In the genomic region with DNA sequence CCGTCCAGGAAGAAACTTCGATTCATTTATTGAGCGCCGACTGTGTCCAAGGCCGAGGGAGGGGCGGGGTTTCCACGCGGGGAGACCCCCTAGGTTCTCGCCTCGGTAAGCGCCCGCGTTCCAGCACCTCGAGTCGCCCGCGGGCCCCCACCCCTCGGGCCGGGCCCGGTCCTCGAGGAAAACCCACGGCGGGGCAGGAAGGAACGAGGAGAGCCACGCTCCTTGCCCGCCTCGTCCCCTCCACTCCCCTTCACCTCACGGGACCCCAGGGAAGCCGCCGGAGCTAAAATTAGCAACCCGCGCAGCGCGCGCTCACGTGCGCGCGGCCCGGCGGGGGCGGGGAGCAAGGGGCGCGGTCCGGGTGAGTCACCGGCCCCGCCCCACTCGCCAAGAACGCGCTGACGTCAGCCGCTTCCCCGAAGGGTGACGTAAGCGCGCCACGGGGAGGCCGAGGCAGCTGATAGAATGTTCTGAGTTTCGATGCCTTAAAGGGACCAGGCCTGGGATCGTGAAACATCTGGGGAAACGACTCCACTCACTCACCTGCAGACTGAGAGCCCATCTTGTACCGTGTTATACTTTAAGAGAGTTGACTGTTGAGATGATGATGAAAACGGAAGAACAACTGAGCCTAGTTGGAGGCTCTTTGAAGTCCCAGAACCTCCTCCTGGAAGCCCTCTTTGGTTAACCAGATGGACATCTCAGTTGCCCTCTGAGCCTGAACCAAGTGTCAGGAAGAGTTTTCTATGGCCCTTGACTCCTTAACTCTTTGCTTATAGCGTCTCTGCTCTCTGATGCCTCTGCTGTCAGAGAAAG, we compare ENCODE assay signal across 8 cellular contexts. TPM values are rescaled to one million over a fixed set of nuclear protein-coding genes. Genes with fewer than 3 reads are reported as not detected.
DNase-seq lines count a peak whose midpoint lies in the region; ATAC-seq and TF ChIP-seq lines count a peak whose summit lies in the region.

No MANE protein-coding gene starts in this region.

- no peaks in the 10 kb centered on the region for H3K36me3 ChIP-seq in kidney epithelial cell (ENCODE audit: control insufficient read depth, insufficient read depth, low read length)

- H3K27ac Mint-ChIP-seq in chondrocyte (ENCODE audit: unreplicated experiment): peak overlapping the region; percentile 96

- H3K27me3 ChIP-seq in kidney epithelial cell (ENCODE audit: control insufficient read depth, insufficient read depth, low read length): no peaks in the 10 kb centered on the region

- DNase-seq in Ammon's horn (ENCODE audit: low spot score) (peak; percentile 94), NCI-H446 (lab: John Stamatoyannopoulos, UW) (peak; percentile 90 to 98), chondrocyte (ENCODE audit: low spot score) (peak; percentile 95), kidney epithelial cell (ENCODE audit: low read depth) (peak; percentile 50)
- peak; percentile 78 to 86 for DNase-seq in activated CD4-positive, alpha-beta T cell treated with anti-CD3 and anti-CD28 coated beads for 24 hours (ENCODE audit: low read depth in 2 of 2)
- DNase-seq in stimulated activated CD4-positive, alpha-beta T cell treated with anti-CD3 and anti-CD28 coated beads, Interleukin-15, amount 100 ng/mL, for 24 hours: peak; percentile 90

- no peaks in the 10 kb centered on the region for H3K27me3 Mint-ChIP-seq in chondrocyte (ENCODE audit: low read depth)

- no peaks in the 10 kb centered on the region for H3K36me3 Mint-ChIP-seq in chondrocyte (ENCODE audit: low read depth)

- no peaks in the 10 kb centered on the region for H3K9me3 Mint-ChIP-seq in chondrocyte (ENCODE audit: low read depth)

- peak; percentile 20 for TF ChIP-seq CTCF in chondrocyte (IDR thresholded peaks at IDR 0.05)
- no peak for TF ChIP-seq CTCF in kidney epithelial cell (IDR thresholded peaks at IDR 0.05; ENCODE audit: insufficient read depth, low read length, poor library complexity, severe bottlenecking)

- ATAC-seq in GM19043 (IDR thresholded peaks at IDR 0.05; ENCODE audit: low read depth, unreplicated experiment): peak; percentile 96
- ATAC-seq in HG03342 (IDR thresholded peaks at IDR 0.05; ENCODE audit: unreplicated experiment): peak; percentile 93

- H3K4me1 Mint-ChIP-seq in chondrocyte (ENCODE audit: low read depth): peaks cover 29% of the 10 kb centered on the region

- H3K4me3 ChIP-seq in kidney epithelial cell (ENCODE audit: low read depth, low read length): peak overlapping the region; percentile 57

- H3K4me3 Mint-ChIP-seq in chondrocyte (ENCODE audit: unreplicated experiment): peak overlapping the region; percentile 75

RNA-seq across cellular contexts. Expression of a gene that starts 49.7 kb away (rescaled TPM):
- total RNA-seq in chondrocyte (3.5 to 54.5 TPM (median 50.2 TPM) in 3 replicates), kidney epithelial cell (99.2 and 119 TPM in 2 replicates)

Comparison
In these comparisons a context has a peak if more than half of its experiments do, and no peak if none do; other contexts are left out.
1. Peak in every context shown above with its lines: DNase-seq, ATAC-seq and H3K4me3 ChIP-seq.